ENCODE assay signal across 23 cellular contexts in the genomic region with DNA sequence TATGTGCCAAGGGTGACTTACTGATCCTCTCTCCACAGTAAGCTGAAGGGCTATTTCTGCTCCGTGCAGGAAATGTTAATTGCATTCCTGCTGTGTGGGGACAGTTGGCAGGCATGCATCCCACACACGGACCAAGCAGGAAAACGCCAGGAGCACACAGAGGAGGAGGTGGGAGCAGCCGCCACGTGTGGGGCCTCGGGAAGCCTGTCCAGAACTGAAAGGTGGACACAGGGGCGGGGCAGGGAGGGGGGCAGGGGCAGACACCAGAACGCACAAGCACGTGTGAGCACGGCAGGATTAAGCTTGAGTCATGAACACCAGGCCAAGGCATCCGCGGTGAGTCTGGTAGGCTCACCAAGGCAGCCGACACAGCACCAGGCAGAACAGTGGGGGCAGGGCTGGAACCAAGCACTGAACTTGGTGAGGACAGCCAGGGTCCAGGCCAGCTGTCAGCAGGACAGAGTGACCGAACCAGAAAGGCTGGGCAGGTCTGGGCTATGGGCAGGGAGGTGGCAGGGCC.
DNase-seq lines count a peak whose midpoint lies in the region; ATAC-seq, FAIRE-seq and TF ChIP-seq lines count a peak whose summit lies in the region.
"Had no signal": no experiment of that assay in that cellular context is flagged by ENCODE, and none has a peak within 500 bp of the region (broad histone marks: within the 10 kb centered on the region; RNA-seq: fewer than 3 reads in every experiment).

No MANE protein-coding gene starts in this region.

- no peak for TF ChIP-seq POLR2A in gastrocnemius medialis (IDR thresholded peaks at IDR 0.05)
- TF ChIP-seq POLR2A in GM18505 (IDR thresholded peaks at IDR 0.05; ENCODE audit: borderline replicate concordance, extremely low read depth, insufficient read depth, insufficient read length) = no peak

- H3K27ac ChIP-seq in brain microvascular endothelial cell (no peak overlapping the region), gastrocnemius medialis (peak overlapping the region in 2 of 4 donors; percentile 52 to 53)
- H3K27ac ChIP-seq: 22Rv1, coronary artery, gastroesophageal sphincter, ovary, skin epidermis, tibial artery had no signal

- H3K36me3 ChIP-seq in brain microvascular endothelial cell (replicated peaks) = no peaks in the 10 kb centered on the region
- no peaks in the 10 kb centered on the region for H3K36me3 ChIP-seq in gastrocnemius medialis
- H3K36me3 ChIP-seq: ovary had no signal

- intact Hi-C loops in left ventricle myocardium superior (cut with micrococcal nuclease) (no loop called here), gastrocnemius medialis (cut with DNase I; ENCODE audit: low total_unique reads) (loop anchor here (5.0 kb wide), 1 partner anchor 37 kb away; no protein-coding TSS in a partner anchor)

- H3K9me3 ChIP-seq in gastrocnemius medialis = no peaks in the 10 kb centered on the region
- H3K9me3 ChIP-seq: gastroesophageal sphincter, ovary had no signal

- H3K27me3 ChIP-seq in brain microvascular endothelial cell (replicated peaks) = no peaks in the 10 kb centered on the region
- H3K27me3 ChIP-seq in gastrocnemius medialis = no peaks in the 10 kb centered on the region
- H3K27me3 ChIP-seq: gastroesophageal sphincter, ovary, tibial artery had no signal

- H3K4me3 ChIP-seq in brain microvascular endothelial cell (ENCODE audit: low read depth, low read length) (no peak overlapping the region), gastrocnemius medialis (no peak overlapping the region)
- H3K4me3 ChIP-seq: coronary artery, gastroesophageal sphincter, ovary, skin epidermis, tibial artery had no signal

- TF ChIP-seq CTCF in brain microvascular endothelial cell (IDR thresholded peaks at IDR 0.05; ENCODE audit: low read depth, low read length, missing control alignments) (no peak), gastrocnemius medialis (IDR thresholded peaks at IDR 0.05 in 4 of 5, conservative IDR thresholded peaks at IDR 0.05 in 1 of 5) (no peak)

- peak; percentile 84 for ATAC-seq in left ventricle myocardium superior
- ATAC-seq in gastrocnemius medialis = peak; percentile 78 to 81
- no peak for ATAC-seq in GM18505 (IDR thresholded peaks at IDR 0.05; ENCODE audit: unreplicated experiment)
- ATAC-seq: gastroesophageal sphincter had no signal

- peak; percentile 18 to 75 for DNase-seq in NCI-H2081 (lab: John Stamatoyannopoulos, UW)
- DNase-seq in NCI-H2081 treated with DMSO at 0.1 percent for 48 hours (lab: John Stamatoyannopoulos, UW) = no peak
- DNase-seq in brain microvascular endothelial cell = peak; percentile 6
- peak; percentile 44 for DNase-seq in left ventricle myocardium superior
- peak; percentile 21 to 44 for DNase-seq in gastrocnemius medialis
- no peak for DNase-seq in RCC 7860 (ENCODE audit: low spot score)
- no peak for DNase-seq in SIG-M5 (lab: John Stamatoyannopoulos, UW)
- DNase-seq: activated CD4-positive, alpha-beta T cell treated with anti-CD3 and anti-CD28 coated beads, Interleukin-2, amount 10 ng/mL, durations not matched to agents 7 days and 5 days; activated naive CD4-positive, alpha-beta T cell; activated T-cell treated with anti-CD3 and anti-CD28 coated beads for 4 hours; CD4-positive, CD25-positive, alpha-beta regulatory T cell; GOT3; NCI-H146; NCI-H2227 treated with DMSO at 0.1 percent for 48 hours; ovary; RPMI8226; stimulated activated CD4-positive, alpha-beta T cell treated with anti-CD3 and anti-CD28 coated beads, Interleukin-4, amount 100 ng/mL, for 4 hours; tibial artery had no signal

- peaks cover 0 to 4% of the 10 kb centered on the region in 2 donors for H3K4me1 ChIP-seq in gastrocnemius medialis
- H3K4me1 ChIP-seq: gastroesophageal sphincter, tibial artery had no signal

- in situ Hi-C loops in brain microvascular endothelial cell (cut with HindIII; ENCODE audit: low pct_ligation_motif_present, low sequenced_read_pairs) = no loop called here
- in situ Hi-C loops in gastrocnemius medialis (cut with MboI; ENCODE audit: low sequenced_read_pairs in 4 of 4) = no loop called here

- FAIRE-seq in RCC 7860 (lab: Jason Lieb, UNC) = no peak

Comparison
In these comparisons a context has a peak if more than half of its experiments do, and no peak if none do; other contexts are left out.
1. DNase-seq: peak in NCI-H2081 (2 of 2), brain microvascular endothelial cell (single experiment), left ventricle myocardium superior (single experiment) and gastrocnemius medialis (2 of 2); none in NCI-H2081 treated with DMSO at 0.1 percent for 48 hours (single experiment), RCC 7860 (single experiment) and SIG-M5 (single experiment).